In genomic region chr3:27504749-27505148, GRCh38 we compare ENCODE assay signal across 24 cellular contexts. TPM values are rescaled to one million over a fixed set of nuclear protein-coding genes. Genes with fewer than 3 reads are reported as not detected.
A peak's percentile ranks its signal among the peaks of the same experiment; 100 is the strongest.
DNase-seq lines count a peak whose midpoint lies in the region; ATAC-seq and TF ChIP-seq lines count a peak whose summit lies in the region.
"Had no signal": no experiment of that assay in that cellular context is flagged by ENCODE, and none has a peak within 500 bp of the region (broad histone marks: within the 10 kb centered on the region; RNA-seq: fewer than 3 reads in every experiment).

No MANE protein-coding gene starts in this region.

- no peak overlapping the region for H3K4me2 ChIP-seq in mesenchymal stem cell (ENCODE audit: low read length, poor library complexity, severe bottlenecking)

- H3K4me1 Mint-ChIP-seq in HFFc6 (ENCODE audit: low read depth), result peaks cover 49% of the 10 kb centered on the region
- no peaks in the 10 kb centered on the region for H3K4me1 Mint-ChIP-seq in activated CD4-positive, alpha-beta T cell treated with anti-CD3 and anti-CD28 coated beads for 36 hours
- H3K4me1 Mint-ChIP-seq: activated CD4-positive, alpha-beta T cell treated with anti-CD3 and anti-CD28 coated beads, Interleukin-2, amount 10 ng/mL, durations not matched to agents 7 days and 5 days; activated naive CD4-positive, alpha-beta T cell treated with anti-CD3 and anti-CD28 coated beads, Interleukin-2, amount 50 U/mL, for 24 hours had no signal

- ATAC-seq in activated CD4-positive, alpha-beta T cell treated with anti-CD3 and anti-CD28 coated beads for 36 hours, result no peak
- ATAC-seq in HG02623 (IDR thresholded peaks at IDR 0.05; ENCODE audit: unreplicated experiment), result no peak
- ATAC-seq: mucosa of descending colon had no signal

- no peak for TF ChIP-seq CTCF in HFFc6 (IDR thresholded peaks at IDR 0.05)
- no peak for TF ChIP-seq CTCF in transverse colon (IDR thresholded peaks at IDR 0.05)

- no peak overlapping the region for H3K23ac ChIP-seq in mesenchymal stem cell (ENCODE audit: low read length in 2 of 2)

- no peak overlapping the region for H3K4ac ChIP-seq in mesenchymal stem cell (ENCODE audit: low read depth in 1 of 2, low read length in 2 of 2)

- H3K9me3 ChIP-seq in mesenchymal stem cell (ENCODE audit: control insufficient read depth, low read length), result peaks cover 13% of the 10 kb centered on the region
- no peaks in the 10 kb centered on the region for H3K9me3 ChIP-seq in transverse colon
- H3K9me3 ChIP-seq: BE2C, mucosa of descending colon had no signal

- H3K27me3 ChIP-seq in mesenchymal stem cell (ENCODE audit: control insufficient read depth in 1 of 2, insufficient read depth in 1 of 2, low read length in 2 of 2) (no peaks in the 10 kb centered on the region), transverse colon (no peaks in the 10 kb centered on the region)
- H3K27me3 ChIP-seq: BE2C had no signal

- no peak for TF ChIP-seq EP300 in transverse colon (IDR thresholded peaks at IDR 0.05; ENCODE audit: low read depth)

- CTCF ChIA-PET in activated CD4-positive, alpha-beta T cell treated with anti-CD3 and anti-CD28 coated beads for 36 hours (lab: Charles Lee), result interaction anchor here (0.6 kb wide), 1 partner anchor 178 kb away, joined by 4 read pairs; no protein-coding TSS in a partner anchor

- no peak overlapping the region for H3K14ac ChIP-seq in mesenchymal stem cell (ENCODE audit: low read length in 2 of 2)

- peaks cover 4% of the 10 kb centered on the region for H3K4me1 ChIP-seq in mesenchymal stem cell (ENCODE audit: control insufficient read depth, insufficient read depth, low read depth, low read length)
- H3K4me1 ChIP-seq in transverse colon, result peaks cover 0 to 6% (median 0%) of the 10 kb centered on the region in 4 donors
- H3K4me1 ChIP-seq: BE2C had no signal

- peak overlapping the region; percentile 23 for H3K4me3 Mint-ChIP-seq in HFFc6
- H3K4me3 Mint-ChIP-seq in activated CD4-positive, alpha-beta T cell treated with anti-CD3 and anti-CD28 coated beads for 36 hours, result no peak overlapping the region
- H3K4me3 Mint-ChIP-seq: activated CD4-positive, alpha-beta T cell treated with anti-CD3 and anti-CD28 coated beads, Interleukin-2, amount 10 ng/mL, durations not matched to agents 7 days and 5 days; activated naive CD4-positive, alpha-beta T cell treated with anti-CD3 and anti-CD28 coated beads, Interleukin-2, amount 50 U/mL, for 24 hours; H9 had no signal

- H3K9ac ChIP-seq in mesenchymal stem cell (ENCODE audit: low read length), result peak overlapping the region; percentile 64

- intact Hi-C loops in activated CD4-positive, alpha-beta T cell treated with anti-CD3 and anti-CD28 coated beads for 36 hours (cut with DNase I, micrococcal nuclease), result no loop called here
- intact Hi-C loops in transverse colon (cut with DNase I; ENCODE audit: low total_unique reads), result no loop called here

- in situ Hi-C loops in transverse colon (cut with MboI; ENCODE audit: low pct_ligation_motif_present in 1 of 4, low pct_unique_long_range_greater_than_20kb in 1 of 4, low sequenced_read_pairs in 3 of 4), result no loop called here

- H3K9me3 Mint-ChIP-seq in HFFc6, result peaks cover 11% of the 10 kb centered on the region; the same call in 1 of the 2 replicates
- H3K9me3 Mint-ChIP-seq in activated CD4-positive, alpha-beta T cell treated with anti-CD3 and anti-CD28 coated beads for 36 hours (ENCODE audit: low read depth), result no peaks in the 10 kb centered on the region
- H3K9me3 Mint-ChIP-seq: activated CD4-positive, alpha-beta T cell treated with anti-CD3 and anti-CD28 coated beads, Interleukin-2, amount 10 ng/mL, durations not matched to agents 7 days and 5 days; activated naive CD4-positive, alpha-beta T cell treated with anti-CD3 and anti-CD28 coated beads, Interleukin-2, amount 50 U/mL, for 24 hours had no signal

- DNase-seq in A172 (ENCODE audit: low spot score) (peak; percentile 27), HFFc6 (no peak), astrocyte of the hippocampus (ENCODE audit: low read depth, low spot score) (peak; percentile 72), mesenchymal stem cell (no peak), NCI-H2029 treated with DMSO at 0.1 percent for 48 hours (lab: John Stamatoyannopoulos, UW) (no peak), transverse colon (no peak)
- no peak for DNase-seq in activated CD4-positive, alpha-beta T cell treated with anti-CD3 and anti-CD28 coated beads for 36 hours
- DNase-seq: activated CD4-positive, alpha-beta T cell treated with anti-CD3 and anti-CD28 coated beads, Interleukin-2, amount 10 ng/mL, durations not matched to agents 7 days and 5 days; BE2C; cerebellar nuclear complex; DMS53; H9; mucosa of descending colon; NCI-H1105; NCI-H1930; NCI-H748 treated with DMSO at 0.1 percent for 48 hours; posterior cingulate gyrus; RPMI8226; WERI-Rb-1 had no signal

- H3K36me3 ChIP-seq in mesenchymal stem cell (ENCODE audit: control insufficient read depth in 1 of 2, insufficient read depth in 2 of 2, low read depth in 1 of 2, low read length in 2 of 2) (no peaks in the 10 kb centered on the region), transverse colon (no peaks in the 10 kb centered on the region)
- H3K36me3 ChIP-seq: BE2C, WERI-Rb-1 had no signal

- peaks cover 8% of the 10 kb centered on the region for H3K36me3 Mint-ChIP-seq in HFFc6 (ENCODE audit: low read depth)
- no peaks in the 10 kb centered on the region for H3K36me3 Mint-ChIP-seq in activated CD4-positive, alpha-beta T cell treated with anti-CD3 and anti-CD28 coated beads for 36 hours (ENCODE audit: low read depth)
- H3K36me3 Mint-ChIP-seq: activated naive CD4-positive, alpha-beta T cell treated with anti-CD3 and anti-CD28 coated beads, Interleukin-2, amount 50 U/mL, for 24 hours had no signal

- TF ChIP-seq POLR2A in transverse colon (IDR thresholded peaks at IDR 0.05), result no peak

- H3K4me3 ChIP-seq in mesenchymal stem cell (ENCODE audit: insufficient read depth in 1 of 2, low read depth in 1 of 2, low read length in 2 of 2) (no peak overlapping the region), transverse colon (no peak overlapping the region)
- H3K4me3 ChIP-seq: mucosa of descending colon, SK-N-MC had no signal

- no peak overlapping the region for H3K18ac ChIP-seq in mesenchymal stem cell (ENCODE audit: low read depth in 1 of 2, low read length in 2 of 2)

- H3K27me3 Mint-ChIP-seq in HFFc6 (ENCODE audit: insufficient read depth), result peaks cover 3% of the 10 kb centered on the region
- H3K27me3 Mint-ChIP-seq in activated CD4-positive, alpha-beta T cell treated with anti-CD3 and anti-CD28 coated beads for 36 hours, result no peaks in the 10 kb centered on the region
- H3K27me3 Mint-ChIP-seq: activated CD4-positive, alpha-beta T cell treated with anti-CD3 and anti-CD28 coated beads, Interleukin-2, amount 10 ng/mL, durations not matched to agents 7 days and 5 days; activated naive CD4-positive, alpha-beta T cell treated with anti-CD3 and anti-CD28 coated beads, Interleukin-2, amount 50 U/mL, for 24 hours had no signal

- POLR2A ChIA-PET in activated CD4-positive, alpha-beta T cell treated with anti-CD3 and anti-CD28 coated beads for 36 hours (lab: Charles Lee), result no interaction called here

- H2BK15ac ChIP-seq in mesenchymal stem cell (ENCODE audit: low read depth, poor library complexity, severe bottlenecking), result no peak overlapping the region

- peak overlapping the region; percentile 59 for H3K27ac Mint-ChIP-seq in HFFc6
- no peak overlapping the region for H3K27ac Mint-ChIP-seq in activated CD4-positive, alpha-beta T cell treated with anti-CD3 and anti-CD28 coated beads for 36 hours
- H3K27ac Mint-ChIP-seq: activated CD4-positive, alpha-beta T cell treated with anti-CD3 and anti-CD28 coated beads, Interleukin-2, amount 10 ng/mL, durations not matched to agents 7 days and 5 days; activated naive CD4-positive, alpha-beta T cell treated with anti-CD3 and anti-CD28 coated beads, Interleukin-2, amount 50 U/mL, for 24 hours had no signal

- peak overlapping the region; percentile 7 for H4K91ac ChIP-seq in mesenchymal stem cell (ENCODE audit: low read length)

- no peak overlapping the region for H2AFZ ChIP-seq in mesenchymal stem cell (ENCODE audit: low read depth, low read length)

- WGBS in mesenchymal stem cell, result 91% methylated on average over 1 of the region's 1 CpG
- WGBS in transverse colon (ENCODE audit: low coverage in 1 of 2), 2 donors, result 75 to 92% methylated on average over 1 of the region's 1 CpG

- no peaks in the 10 kb centered on the region for H3K79me1 ChIP-seq in mesenchymal stem cell (replicated peaks; ENCODE audit: low read length, poor library complexity, severe bottlenecking)

- no peak overlapping the region for H4K8ac ChIP-seq in mesenchymal stem cell (ENCODE audit: low read length)

- H3K27ac ChIP-seq in mesenchymal stem cell (ENCODE audit: low read length, poor library complexity, severe bottlenecking), result no peak overlapping the region
- no peak overlapping the region for H3K27ac ChIP-seq in transverse colon
- H3K27ac ChIP-seq: 22Rv1, HL-60, SK-N-MC, WERI-Rb-1 had no signal

- H2BK12ac ChIP-seq in mesenchymal stem cell (ENCODE audit: low read length in 2 of 2), result no peak overlapping the region

- H2BK5ac ChIP-seq in mesenchymal stem cell (ENCODE audit: low read depth, low read length, poor library complexity, severe bottlenecking), result no peak overlapping the region

- no peak overlapping the region for H2BK120ac ChIP-seq in mesenchymal stem cell (ENCODE audit: low read depth, low read length)

- no peak overlapping the region for H2AK5ac ChIP-seq in mesenchymal stem cell (ENCODE audit: low read length, severe bottlenecking)

RNA-seq across cellular contexts. Expression of gene SLC4A7, which starts 20.6 kb away (rescaled TPM):
- 53.8 and 80.6 TPM in 2 replicates for total RNA-seq in A172 (2014; rRNA removed; shearing (Covaris generic))
- total RNA-seq in HFFc6 (2021; fragmentation: NEBNext Ultra II Directional; extraction: Animal tissue kit (Norgen Biotek cat#: 25700)), result 10 to 100 TPM; 42.6 to 58.8 (median 51.7) TPM
- polyA plus RNA-seq in mesenchymal stem cell (2013, experiment 1 of 2), result 11.7 TPM
- polyA plus RNA-seq in mesenchymal stem cell (2013, experiment 2 of 2), result 10.7 TPM
- 10 to 100 TPM; 46.4 to 53.0 TPM for total RNA-seq in activated CD4-positive, alpha-beta T cell treated with anti-CD3 and anti-CD28 coated beads for 36 hours
- total RNA-seq in transverse colon, result 10 to 100 TPM; 22.7 to 45.6 (median 35.4) TPM

Comparison
In these comparisons a context has a peak if more than half of its experiments do, and no peak if none do; other contexts are left out.
1. DNase-seq: peak in A172 (single experiment) and astrocyte of the hippocampus (single experiment); none in HFFc6 (single experiment), mesenchymal stem cell (single experiment), NCI-H2029 treated with DMSO at 0.1 percent for 48 hours (single experiment), activated CD4-positive, alpha-beta T cell treated with anti-CD3 and anti-CD28 coated beads for 36 hours (single experiment) and transverse colon (single experiment).